Comparison of ENCODE assay signal across 9 cellular contexts in genomic region chr3:40523781-40524180, GRCh38. TPM values are rescaled to one million over a fixed set of nuclear protein-coding genes. Genes with fewer than 3 reads are reported as not detected.
DNase-seq lines count a peak whose midpoint lies in the region; ATAC-seq and TF ChIP-seq lines count a peak whose summit lies in the region.
"Had no signal": no experiment of that assay in that cellular context is flagged by ENCODE, and none has a peak within 500 bp of the region (broad histone marks: within the 10 kb centered on the region; RNA-seq: fewer than 3 reads in every experiment).

No MANE protein-coding gene starts in this region.

- ATAC-seq in PC-3 (no peak), GM18517 (IDR thresholded peaks at IDR 0.05; ENCODE audit: unreplicated experiment) (no peak)

- WGBS in esophagus squamous epithelium, 2 donors = 73 to 78% methylated on average over 2 of the region's 2 CpGs

- H3F3A ChIP-seq in PC-3 (ENCODE audit: low read length, unreplicated experiment) (no peaks in the 10 kb centered on the region), MM.1S (ENCODE audit: insufficient read depth, low read length) (no peaks in the 10 kb centered on the region)

- TF ChIP-seq POLR2A in esophagus squamous epithelium (IDR thresholded peaks at IDR 0.05) = no peak

- H3K4me2 ChIP-seq in PC-3 (ENCODE audit: low read length) = peak overlapping the region; percentile 96
- no peak overlapping the region for H3K4me2 ChIP-seq in MM.1S (ENCODE audit: low read depth, low read length)

- H3K9me2 ChIP-seq in PC-3 (replicated peaks; ENCODE audit: low read length) = no peaks in the 10 kb centered on the region
- H3K9me2 ChIP-seq in MM.1S (replicated peaks; ENCODE audit: insufficient read depth, low read length) = no peaks in the 10 kb centered on the region

- intact Hi-C loops in PC-3 (cut with micrococcal nuclease) = loop anchor here (1.0 to 2.0 kb wide), 3 partner anchors 17 to 214 kb away; partner anchors contain the start of genes EIF1B and ZNF620
- intact Hi-C loops in esophagus squamous epithelium (cut with DNase I) = no loop called here
- intact Hi-C loops in A673 (cut with micrococcal nuclease; ENCODE audit: unreplicated experiment) = no loop called here

- H3K4me3 ChIP-seq in PC-3 (ENCODE audit: low read length) (peak overlapping the region; percentile 91), esophagus squamous epithelium (no peak overlapping the region), MM.1S (ENCODE audit: low read length) (no peak overlapping the region), A673 (ENCODE audit: low read depth, low read length, poor library complexity, severe bottlenecking) (no peak overlapping the region)

- H3K79me2 ChIP-seq in PC-3 (ENCODE audit: low read length) (peaks cover 19% of the 10 kb centered on the region), MM.1S (ENCODE audit: low read length) (peaks cover 5% of the 10 kb centered on the region; the same call in 1 of the 2 replicates)

- H3K36me3 ChIP-seq in PC-3 (ENCODE audit: low read depth, low read length) (no peaks in the 10 kb centered on the region), esophagus squamous epithelium (peaks cover 0 to 25% (median 3%) of the 10 kb centered on the region in 3 donors), MM.1S (replicated peaks; ENCODE audit: insufficient read depth, low read length) (no peaks in the 10 kb centered on the region), A673 (ENCODE audit: insufficient read depth, low read length, poor library complexity, severe bottlenecking) (no peaks in the 10 kb centered on the region)

- DNase-seq in GM03348 (ENCODE audit: low spot score) (peak; percentile 12), PC-3 (peak; percentile 3), esophagus squamous epithelium (lab: John Stamatoyannopoulos, UW) (no peak), renal cortical epithelial cell (ENCODE audit: low read depth) (peak; percentile 13), MM.1S (no peak), GOT3 (lab: John Stamatoyannopoulos, UW) (no peak), A673 (ENCODE audit: low spot score) (no peak)
- DNase-seq: NCI-H1436 treated with DMSO at 0.1 percent for 48 hours had no signal

- no peak for TF ChIP-seq CTCF in PC-3 (conservative IDR thresholded peaks at IDR 0.05; ENCODE audit: low read depth, low read length)
- TF ChIP-seq CTCF in esophagus squamous epithelium (IDR thresholded peaks at IDR 0.05) = no peak
- TF ChIP-seq CTCF in MM.1S (IDR thresholded peaks at IDR 0.05; ENCODE audit: low read length) = no peak
- TF ChIP-seq CTCF in A673 (conservative IDR thresholded peaks at IDR 0.05; ENCODE audit: low read depth, low read length) = no peak

- POLR2A ChIA-PET in PC-3 (lab: Charles Lee; ENCODE audit: unreplicated experiment) = interaction anchor here (0.7 kb wide), 1 partner anchor 152 kb away, joined by 3 read pairs; no protein-coding TSS in a partner anchor
- POLR2A ChIA-PET in A673 (lab: Charles Lee; ENCODE audit: low non-redundant PET) = no interaction called here

- H3K4me1 ChIP-seq in PC-3 (ENCODE audit: insufficient read depth, low read length) = peaks cover 20% of the 10 kb centered on the region
- peaks cover 7 to 23% (median 9%) of the 10 kb centered on the region in 3 donors for H3K4me1 ChIP-seq in esophagus squamous epithelium
- peaks cover 6% of the 10 kb centered on the region; the same call in 1 of the 2 replicates for H3K4me1 ChIP-seq in MM.1S (ENCODE audit: low read length)
- no peaks in the 10 kb centered on the region for H3K4me1 ChIP-seq in A673 (ENCODE audit: insufficient read depth, low read length, poor library complexity, severe bottlenecking)

- H3K9me3 ChIP-seq in PC-3 (ENCODE audit: low read length) (no peaks in the 10 kb centered on the region), esophagus squamous epithelium (no peaks in the 10 kb centered on the region), MM.1S (replicated peaks; ENCODE audit: insufficient read depth, low read length) (no peaks in the 10 kb centered on the region), A673 (ENCODE audit: low read depth, low read length, poor library complexity, severe bottlenecking) (no peaks in the 10 kb centered on the region)

- H3K9ac ChIP-seq in PC-3 (ENCODE audit: low read length) (peak overlapping the region; percentile 96), MM.1S (ENCODE audit: low read length) (no peak overlapping the region)

- H4K20me1 ChIP-seq in PC-3 (ENCODE audit: low read length) = no peaks in the 10 kb centered on the region
- H4K20me1 ChIP-seq in MM.1S (ENCODE audit: insufficient read depth, low read length) = no peaks in the 10 kb centered on the region

- CTCF ChIA-PET in PC-3 (lab: Charles Lee) = no interaction called here
- CTCF ChIA-PET in A673 (lab: Charles Lee) = no interaction called here

- BruUV-seq in PC-3 (replicated peaks; lab: Mats Ljungman, UMichigan) (no TSS peak), A673 (replicated peaks; lab: Mats Ljungman, UMichigan) (no TSS peak)

- H3K27me3 ChIP-seq in PC-3 (ENCODE audit: low read length) (no peaks in the 10 kb centered on the region), esophagus squamous epithelium (no peaks in the 10 kb centered on the region), MM.1S (replicated peaks; ENCODE audit: insufficient read depth, low read length) (no peaks in the 10 kb centered on the region), A673 (replicated peaks; ENCODE audit: insufficient read depth, low read depth, low read length, poor library complexity) (no peaks in the 10 kb centered on the region)

- no peak overlapping the region for H2AFZ ChIP-seq in PC-3 (ENCODE audit: low read length)
- H2AFZ ChIP-seq in MM.1S (ENCODE audit: low read length) = no peak overlapping the region

- H3K27ac ChIP-seq in PC-3 (ENCODE audit: low read length) (0 out of 2 replicates have a peak overlapping the region, but pooled peaks have one; percentile 75), esophagus squamous epithelium (peak overlapping the region in 3 of 4 donors; percentile 92 to 96 (median 96)), MM.1S (ENCODE audit: low read length) (no peak overlapping the region), A673 (ENCODE audit: low read depth, low read length, poor library complexity, severe bottlenecking) (no peak overlapping the region)

RNA-seq across cellular contexts. Expression of gene ZNF621, which starts 1.0 kb away (rescaled TPM):
- 17.0 and 21.9 TPM in 2 replicates for total RNA-seq in PC-3 (2014; rRNA removed)
- total RNA-seq in esophagus squamous epithelium = 10 to 100 TPM in 1 of 4 donors, 1 to 10 TPM in 3; 5.1 to 13.4 (median 8.3) TPM
- 9.9 and 21.0 TPM in 2 replicates for total RNA-seq in renal cortical epithelial cell
- total RNA-seq in A673 (2021) = 9.9 and 11.6 TPM in 2 replicates

RNA-seq across cellular contexts. Expression of gene ZNF620, which starts 17.9 kb away (rescaled TPM):
- 1.8 and 2.5 TPM in 2 replicates for total RNA-seq in PC-3 (2014; rRNA removed)
- 1 to 10 TPM in 1 of 4 donors, under 1 TPM in 2, not detected in 1; 0.26 to 1.3 (median 0.56) TPM for total RNA-seq in esophagus squamous epithelium
- total RNA-seq in renal cortical epithelial cell = 3.3 and 5.8 TPM in 2 replicates
- total RNA-seq in A673 (2021) = 6.0 and 7.9 TPM in 2 replicates

RNA-seq across cellular contexts. Expression of gene ZNF619, which starts 46.9 kb away (rescaled TPM):
- total RNA-seq in PC-3 (2014; rRNA removed) (3.5 and 6.0 TPM in 2 replicates), esophagus squamous epithelium (1 to 10 TPM; 1.9 to 9.4 (median 3.9) TPM), renal cortical epithelial cell (4.0 and 8.9 TPM in 2 replicates), A673 (2021) (3.3 and 4.3 TPM in 2 replicates)

Comparison
In these comparisons a context has a peak if more than half of its experiments do, and no peak if none do; other contexts are left out.
1. DNase-seq: peak in GM03348 (single experiment), PC-3 (single experiment) and renal cortical epithelial cell (single experiment); none in esophagus squamous epithelium (single experiment), MM.1S (single experiment), GOT3 (single experiment) and A673 (single experiment).
2. H3K27ac ChIP-seq: peak in PC-3 (single experiment) and esophagus squamous epithelium (3 of 4); none in MM.1S (single experiment) and A673 (single experiment).